In the genomic region with DNA sequence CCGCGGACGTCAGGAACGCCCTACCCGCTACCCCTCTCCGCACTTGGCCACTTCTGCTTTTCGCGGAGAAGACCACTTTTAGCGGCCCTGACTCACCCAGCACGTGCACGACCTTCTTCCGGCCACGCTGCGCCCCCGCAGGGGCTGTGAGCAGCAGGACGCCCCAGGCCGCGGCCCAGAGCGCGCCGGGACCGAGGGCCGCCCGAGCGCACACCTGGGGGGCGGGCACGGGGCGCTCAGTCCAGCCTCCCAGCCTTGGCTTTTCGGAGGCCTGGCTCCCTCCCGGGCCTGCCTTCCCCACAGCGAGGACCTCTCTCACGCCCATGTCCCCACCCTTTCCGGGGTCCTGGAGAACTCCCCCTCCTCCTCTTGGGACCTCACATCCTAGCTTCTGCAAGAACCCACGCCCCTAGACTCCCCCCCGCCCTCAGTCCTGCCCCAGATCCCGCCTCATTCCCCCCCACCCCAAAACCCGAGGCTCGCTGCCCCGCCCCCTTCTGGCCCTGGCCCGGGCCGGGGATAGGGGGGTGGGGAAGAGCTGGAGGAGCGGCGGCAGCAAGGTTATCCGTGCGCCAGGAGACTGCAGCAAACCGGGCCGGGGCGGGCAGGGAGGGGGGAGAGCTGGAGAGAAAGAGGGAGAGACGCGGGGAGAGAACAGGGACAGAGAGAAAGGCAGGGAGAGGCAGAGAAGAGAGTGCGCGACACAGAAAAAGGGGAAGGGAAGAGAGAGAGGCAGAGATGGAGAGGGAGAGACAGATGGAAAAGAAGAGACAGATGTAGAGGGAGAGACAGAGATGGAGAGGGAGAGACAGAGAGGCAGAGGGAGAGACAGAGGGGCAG, we compare ENCODE assay signal across 10 cellular contexts. TPM values are rescaled to one million over a fixed set of nuclear protein-coding genes. Genes with fewer than 3 reads are reported as not detected.
DNase-seq lines count a peak whose midpoint lies in the region; ATAC-seq, FAIRE-seq and TF ChIP-seq lines count a peak whose summit lies in the region.
"Had no signal": no experiment of that assay in that cellular context is flagged by ENCODE, and none has a peak within 500 bp of the region (broad histone marks: within the 10 kb centered on the region; RNA-seq: fewer than 3 reads in every experiment).

No MANE protein-coding gene starts in this region.

- intact Hi-C loops in psoas muscle (cut with DNase I) (no loop called here), Calu3 (cut with micrococcal nuclease; ENCODE audit: unreplicated experiment) (no loop called here)

- peaks cover 7% of the 10 kb centered on the region for H3K4me1 Mint-ChIP-seq in Calu3 (ENCODE audit: low read depth, unreplicated experiment)

- CTCF ChIA-PET in Calu3 (lab: Charles Lee): interaction anchor here (0.6 kb wide), 1 partner anchor 58 kb away, joined by 3 read pairs; the partner anchor contains the start of gene NR2C2AP

- no peak for ATAC-seq in psoas muscle

- FAIRE-seq in RCC 7860 (lab: Jason Lieb, UNC): no peak

- no TSS peak for BruUV-seq in Calu3 (replicated peaks; lab: Mats Ljungman, UMichigan)

- H3K4me3 ChIP-seq in endocrine pancreas (ENCODE audit: control insufficient read depth, insufficient read depth, low read length): peak overlapping the region; percentile 34
- H3K4me3 ChIP-seq in psoas muscle: peak overlapping the region; percentile 30

- no peak overlapping the region for H3K9ac ChIP-seq in endocrine pancreas (ENCODE audit: control insufficient read depth, insufficient read depth, low read length)

- H3K9me3 ChIP-seq in endocrine pancreas (ENCODE audit: control insufficient read depth, low read length) (no peaks in the 10 kb centered on the region), psoas muscle (peaks cover 5% of the 10 kb centered on the region)

- TF ChIP-seq CTCF in GM10266 (IDR thresholded peaks at IDR 0.05; ENCODE audit: control insufficient read depth, insufficient read depth, low read depth, missing control alignments): no peak
- no peak for TF ChIP-seq CTCF in psoas muscle (IDR thresholded peaks at IDR 0.05)
- TF ChIP-seq CTCF in Calu3 (IDR thresholded peaks at IDR 0.05; ENCODE audit: unreplicated experiment): no peak

- H3K36me3 ChIP-seq in endocrine pancreas (ENCODE audit: control insufficient read depth, insufficient read depth, low read length) (no peaks in the 10 kb centered on the region), psoas muscle (ENCODE audit: insufficient read depth in 1 of 2, low read depth in 1 of 2) (no peaks in the 10 kb centered on the region)

- no peaks in the 10 kb centered on the region for H3K36me3 Mint-ChIP-seq in Calu3 (ENCODE audit: insufficient read depth, unreplicated experiment)

- H3K9me3 Mint-ChIP-seq in Calu3 (ENCODE audit: low read depth, unreplicated experiment): no peaks in the 10 kb centered on the region

- DNase-seq in GM10266 (ENCODE audit: extremely low spot score) (peak; percentile 56), NOMO-1 (lab: John Stamatoyannopoulos, UW; ENCODE audit: unreplicated experiment in 2 of 2) (peak; percentile 63 to 74), psoas muscle (no peak), Calu3 (no peak), RCC 7860 (ENCODE audit: low spot score) (no peak), NCI-H345 (lab: John Stamatoyannopoulos, UW) (no peak)
- DNase-seq in stimulated activated CD4-positive, alpha-beta T cell treated with anti-CD3 and anti-CD28 coated beads, Interleukin-12 subunit alpha, Interleukin-12 subunit beta, amount 100 ng/mL, for 4 hours: no peak
- DNase-seq: cortex of kidney, left cardiac atrium had no signal

- H3K27ac Mint-ChIP-seq in Calu3 (ENCODE audit: unreplicated experiment): no peak overlapping the region

- WGBS in psoas muscle, 3 donors: 1 to 2% (median 2%) methylated on average over 37 to 52 of the region's 52 CpGs

- H3K4me1 ChIP-seq in endocrine pancreas (ENCODE audit: control insufficient read depth, insufficient read depth, low read length) (no peaks in the 10 kb centered on the region), psoas muscle (no peaks in the 10 kb centered on the region)

- no peak overlapping the region for H3K4me3 Mint-ChIP-seq in Calu3 (ENCODE audit: low read depth, unreplicated experiment)

- H3K27me3 Mint-ChIP-seq in Calu3 (ENCODE audit: unreplicated experiment): peaks cover 75% of the 10 kb centered on the region

- no peak overlapping the region for H3K27ac ChIP-seq in psoas muscle

- H3K27me3 ChIP-seq in endocrine pancreas (ENCODE audit: control insufficient read depth, insufficient read depth, low read length) (peaks cover 7% of the 10 kb centered on the region), psoas muscle (ENCODE audit: insufficient read depth in 3 of 3, low read length in 2 of 3) (peaks cover 0 to 67% (median 33%) of the 10 kb centered on the region in 3 donors)

RNA-seq across cellular contexts. Expression of gene TM6SF2, which starts 11.5 kb away (rescaled TPM):
- under 1 TPM in 1 of 4 donors, not detected in 3; 0.14 TPM for total RNA-seq in psoas muscle
- polyA plus RNA-seq in psoas muscle: under 1 TPM in 1 of 3 donors, not detected in 2; 0.29 TPM
- total RNA-seq in Calu3 (2022): not detected in 2 replicates

RNA-seq across cellular contexts. Expression of gene NCAN, which starts 49.8 kb away (rescaled TPM):
- total RNA-seq in psoas muscle (not detected), Calu3 (2022) (not detected in 2 replicates)
- under 1 TPM in 1 of 3 donors, not detected in 2; 0.03 TPM for polyA plus RNA-seq in psoas muscle
- total RNA-seq: left cardiac atrium had no signal

RNA-seq across cellular contexts. Expression of gene NR2C2AP, which starts 58.4 kb away (rescaled TPM):
- total RNA-seq in psoas muscle (10 to 100 TPM in 3 of 4 donors, 1 to 10 TPM in 1; 7.5 to 15.8 (median 12.8) TPM), Calu3 (2022) (20.6 and 23.2 TPM in 2 replicates)
- polyA plus RNA-seq in psoas muscle: 10 to 100 TPM; 17.5 to 44.4 (median 21.9) TPM

RNA-seq across cellular contexts. Expression of gene SUGP1, which starts 58.7 kb away (rescaled TPM):
- total RNA-seq in psoas muscle (10 to 100 TPM; 25.8 to 35.8 (median 29.0) TPM), Calu3 (2022) (38.9 and 41.3 TPM in 2 replicates)
- 10 to 100 TPM; 20.6 to 26.3 (median 24.6) TPM for polyA plus RNA-seq in psoas muscle

RNA-seq across cellular contexts. Expression of gene MAU2, which starts 59.1 kb away (rescaled TPM):
- 10 to 100 TPM; 26.2 to 55.1 (median 40.1) TPM for total RNA-seq in psoas muscle
- 10 to 100 TPM; 12.3 to 20.3 (median 18.4) TPM for polyA plus RNA-seq in psoas muscle
- 39.5 and 41.3 TPM in 2 replicates for total RNA-seq in Calu3 (2022)

Comparison
In these comparisons a context has a peak if more than half of its experiments do, and no peak if none do; other contexts are left out.
1. DNase-seq: peak in GM10266 (single experiment) and NOMO-1 (2 of 2); none in psoas muscle (0 of 2), stimulated activated CD4-positive, alpha-beta T cell treated with anti-CD3 and anti-CD28 coated beads, Interleukin-12 subunit alpha, Interleukin-12 subunit beta, amount 100 ng/mL, for 4 hours (single experiment), Calu3 (single experiment), RCC 7860 (single experiment) and NCI-H345 (single experiment).